In the genomic region with DNA sequence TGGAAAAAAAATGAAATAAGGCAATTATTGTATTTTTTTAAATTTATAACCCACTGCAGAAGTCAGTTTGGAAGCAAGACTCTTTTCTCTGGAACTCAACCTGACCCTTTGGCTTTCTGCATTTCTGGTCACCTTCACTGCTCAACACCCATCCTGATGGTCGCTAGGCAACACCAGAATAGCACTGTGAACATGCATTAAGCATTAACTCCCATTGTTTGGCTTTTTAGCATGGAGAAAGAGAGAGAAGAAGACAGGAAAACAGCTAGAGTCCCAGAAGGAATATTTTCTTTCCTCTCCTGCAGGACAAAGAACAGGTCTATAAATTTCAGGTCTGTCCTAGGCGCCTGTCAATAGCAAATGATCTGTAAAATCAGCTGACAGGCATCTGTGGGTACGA, we compare ENCODE assay signal across 1 cellular context.
TF ChIP-seq lines count a peak whose summit lies in the region.

No MANE protein-coding gene starts in this region.

TF ChIP-seq in neural cell, 6 proteins besides CTCF, POLR2A, EP300 and RAD21 (continued from another document):
- TF ChIP-seq, protein P1, sequence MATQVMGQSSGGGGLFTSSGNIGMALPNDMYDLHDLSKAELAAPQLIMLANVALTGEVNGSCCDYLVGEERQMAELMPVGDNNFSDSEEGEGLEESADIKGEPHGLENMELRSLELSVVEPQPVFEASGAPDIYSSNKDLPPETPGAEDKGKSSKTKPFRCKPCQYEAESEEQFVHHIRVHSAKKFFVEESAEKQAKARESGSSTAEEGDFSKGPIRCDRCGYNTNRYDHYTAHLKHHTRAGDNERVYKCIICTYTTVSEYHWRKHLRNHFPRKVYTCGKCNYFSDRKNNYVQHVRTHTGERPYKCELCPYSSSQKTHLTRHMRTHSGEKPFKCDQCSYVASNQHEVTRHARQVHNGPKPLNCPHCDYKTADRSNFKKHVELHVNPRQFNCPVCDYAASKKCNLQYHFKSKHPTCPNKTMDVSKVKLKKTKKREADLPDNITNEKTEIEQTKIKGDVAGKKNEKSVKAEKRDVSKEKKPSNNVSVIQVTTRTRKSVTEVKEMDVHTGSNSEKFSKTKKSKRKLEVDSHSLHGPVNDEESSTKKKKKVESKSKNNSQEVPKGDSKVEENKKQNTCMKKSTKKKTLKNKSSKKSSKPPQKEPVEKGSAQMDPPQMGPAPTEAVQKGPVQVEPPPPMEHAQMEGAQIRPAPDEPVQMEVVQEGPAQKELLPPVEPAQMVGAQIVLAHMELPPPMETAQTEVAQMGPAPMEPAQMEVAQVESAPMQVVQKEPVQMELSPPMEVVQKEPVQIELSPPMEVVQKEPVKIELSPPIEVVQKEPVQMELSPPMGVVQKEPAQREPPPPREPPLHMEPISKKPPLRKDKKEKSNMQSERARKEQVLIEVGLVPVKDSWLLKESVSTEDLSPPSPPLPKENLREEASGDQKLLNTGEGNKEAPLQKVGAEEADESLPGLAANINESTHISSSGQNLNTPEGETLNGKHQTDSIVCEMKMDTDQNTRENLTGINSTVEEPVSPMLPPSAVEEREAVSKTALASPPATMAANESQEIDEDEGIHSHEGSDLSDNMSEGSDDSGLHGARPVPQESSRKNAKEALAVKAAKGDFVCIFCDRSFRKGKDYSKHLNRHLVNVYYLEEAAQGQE (IDR thresholded peaks at IDR 0.05; ENCODE audit: borderline replicate concordance): peak; percentile 77
- TF ChIP-seq SMC3 (conservative IDR thresholded peaks at IDR 0.05; ENCODE audit: poor library complexity): peak; percentile 27
- TF ChIP-seq MXI1 (conservative IDR thresholded peaks at IDR 0.05; ENCODE audit: poor library complexity, severe bottlenecking): peak; percentile 14
